In the genomic region with DNA sequence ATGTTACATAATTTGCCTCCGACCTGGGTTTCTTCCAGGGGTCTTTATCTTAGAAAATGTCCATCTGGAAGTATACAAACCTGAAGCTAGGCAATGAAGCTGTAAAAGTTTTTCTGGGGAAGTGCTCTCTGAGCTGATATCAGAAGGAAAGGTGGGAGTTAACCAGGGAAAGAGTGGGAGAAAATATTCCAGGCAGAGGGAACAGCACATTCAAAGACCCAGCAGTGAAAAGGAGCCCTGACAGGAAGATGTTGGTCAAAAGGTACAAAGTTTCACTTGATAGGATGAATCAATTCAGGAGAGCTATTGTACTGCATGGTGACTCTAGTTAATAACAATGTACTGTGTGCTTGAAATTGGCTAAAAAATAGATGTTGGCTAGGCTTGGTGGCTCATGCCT, we compare ENCODE assay signal across 18 cellular contexts.
"Had no signal": no experiment of that assay in that cellular context is flagged by ENCODE, and none has a peak within 500 bp of the region (broad histone marks: within the 10 kb centered on the region; RNA-seq: fewer than 3 reads in every experiment).

No MANE protein-coding gene starts in this region.

- H3K4me2 ChIP-seq: hepatocyte had no signal

- ATAC-seq: effector memory CD8-positive, alpha-beta T cell; foreskin keratinocyte; gastroesophageal sphincter; heart left ventricle; left cardiac atrium; left lung; left ventricle myocardium superior; lower lobe of right lung; naive thymus-derived CD4-positive, alpha-beta T cell had no signal

- DNase-seq: colonic mucosa; cortex of kidney; effector CD8-positive, alpha-beta T cell; effector memory CD8-positive, alpha-beta T cell; foreskin keratinocyte; heart left ventricle; immature natural killer cell; left cardiac atrium; left lung; left ventricle myocardium superior; lower lobe of right lung; mesendoderm; midbrain; naive thymus-derived CD4-positive, alpha-beta T cell had no signal

- H2AFZ ChIP-seq: hepatocyte had no signal

- H3K9me3 Mint-ChIP-seq: dendritic cell treated with granulocyte-macrophage colony-stimulating factor and Interleukin-4, amounts not matched to agents 40 ng/mL and 50 ng/mL, for 4 days; effector memory CD8-positive, alpha-beta T cell; immature natural killer cell; naive thymus-derived CD4-positive, alpha-beta T cell had no signal

- H3K4me1 ChIP-seq: colonic mucosa, esophagus muscularis mucosa, foreskin keratinocyte, gastroesophageal sphincter, heart left ventricle, left lung, lower lobe of right lung had no signal

- H3K27ac ChIP-seq: colonic mucosa, esophagus muscularis mucosa, foreskin keratinocyte, gastroesophageal sphincter, heart left ventricle, hepatocyte, left lung, lower lobe of right lung had no signal

- H3K4me3 ChIP-seq: colonic mucosa, esophagus muscularis mucosa, gastroesophageal sphincter, heart left ventricle, hepatocyte, left lung, lower lobe of right lung had no signal

- H3K9me3 ChIP-seq: colonic mucosa, lower lobe of right lung had no signal

- H3K4me1 Mint-ChIP-seq: immature natural killer cell; naive thymus-derived CD4-positive, alpha-beta T cell had no signal

- H3K36me3 ChIP-seq: colonic mucosa, esophagus muscularis mucosa, gastroesophageal sphincter, heart left ventricle, left lung, lower lobe of right lung had no signal

- H3K4me3 Mint-ChIP-seq: dendritic cell treated with granulocyte-macrophage colony-stimulating factor and Interleukin-4, amounts not matched to agents 40 ng/mL and 50 ng/mL, for 4 days; effector memory CD8-positive, alpha-beta T cell; immature natural killer cell; naive thymus-derived CD4-positive, alpha-beta T cell had no signal

- H3K27ac Mint-ChIP-seq: dendritic cell treated with granulocyte-macrophage colony-stimulating factor and Interleukin-4, amounts not matched to agents 40 ng/mL and 50 ng/mL, for 4 days; effector memory CD8-positive, alpha-beta T cell; immature natural killer cell had no signal

- H3K27me3 ChIP-seq: colonic mucosa, foreskin keratinocyte, hepatocyte, left lung had no signal

- H3K36me3 Mint-ChIP-seq: immature natural killer cell; naive thymus-derived CD4-positive, alpha-beta T cell had no signal

- H3K79me2 ChIP-seq: hepatocyte had no signal
